8 cellular contexts compared by ENCODE assay signal in the genomic region with DNA sequence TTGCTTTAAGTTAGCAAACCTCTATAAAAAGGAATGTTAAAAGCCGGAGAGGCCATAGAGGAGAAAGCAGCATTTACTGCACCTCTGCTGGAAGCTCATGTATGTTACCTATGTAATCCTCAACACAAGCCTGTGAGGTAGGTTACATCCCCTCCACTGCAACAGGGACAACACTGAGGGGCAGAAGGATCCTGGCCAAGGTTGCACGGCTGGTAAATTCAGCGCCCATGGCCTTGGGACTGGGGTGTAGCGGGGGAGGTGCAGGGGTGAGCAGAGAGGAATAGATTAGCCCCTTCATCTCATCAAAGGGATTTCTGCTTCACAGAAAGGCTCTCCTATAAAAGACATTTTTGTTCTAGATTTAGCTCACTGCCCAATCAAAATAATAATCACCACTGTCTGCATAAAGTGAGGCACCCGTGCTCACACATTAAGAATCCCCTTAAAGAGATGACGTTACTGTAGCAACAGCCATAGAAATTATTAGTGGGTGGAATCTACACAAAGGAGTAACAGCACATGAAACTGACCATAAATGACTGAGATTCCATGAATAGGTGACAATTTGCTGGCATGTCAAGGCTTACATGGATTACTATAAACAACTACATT. TPM values are rescaled to one million over a fixed set of nuclear protein-coding genes. Genes with fewer than 3 reads are reported as not detected.
DNase-seq lines count a peak whose midpoint lies in the region; ATAC-seq and TF ChIP-seq lines count a peak whose summit lies in the region.

No MANE protein-coding gene starts in this region.

- H3K79me2 ChIP-seq in OCI-LY7 (ENCODE audit: insufficient read depth, low read depth, low read length), result peaks cover 13% of the 10 kb centered on the region; the same call in 1 of the 2 replicates
- H3K79me2 ChIP-seq in osteoblast (ENCODE audit: insufficient read depth, low read length), result peaks cover 73% of the 10 kb centered on the region

- peak overlapping the region; percentile 93 to 95 (median 93) for H3K27ac Mint-ChIP-seq in CD4-positive, CD25-positive, alpha-beta regulatory T cell
- no peak overlapping the region for H3K27ac Mint-ChIP-seq in endothelial cell (ENCODE audit: unreplicated experiment)

- no peak for TF ChIP-seq CTCF in OCI-LY7 (conservative IDR thresholded peaks at IDR 0.05; ENCODE audit: low read length)
- TF ChIP-seq CTCF in endothelial cell (IDR thresholded peaks at IDR 0.05; ENCODE audit: unreplicated experiment), result no peak
- no peak for TF ChIP-seq CTCF in osteoblast (IDR thresholded peaks at IDR 0.05; ENCODE audit: extremely low read depth, low read depth, low read length)

- no peak for DNase-seq in CD4-positive, CD25-positive, alpha-beta regulatory T cell
- DNase-seq in OCI-LY7 (ENCODE audit: low spot score), result no peak
- no peak for DNase-seq in endothelial cell (ENCODE audit: low spot score)
- DNase-seq in osteoblast (ENCODE audit: insufficient read length, low spot score, missing footprints), result peak; percentile 62
- no peak for DNase-seq in sciatic nerve (ENCODE audit: low spot score)
- DNase-seq in COLO668 (lab: John Stamatoyannopoulos, UW; ENCODE audit: unreplicated experiment), result no peak
- no peak for DNase-seq in cerebellar cortex (ENCODE audit: low spot score)

- H3K9me2 ChIP-seq in OCI-LY7 (ENCODE audit: insufficient read depth, low read length), result no peaks in the 10 kb centered on the region

- TSS peak; percentile 55 for BruUV-seq in OCI-LY7 (replicated peaks; lab: Mats Ljungman, UMichigan)

- H3K4me1 Mint-ChIP-seq in CD4-positive, CD25-positive, alpha-beta regulatory T cell, result peaks cover 32 to 78% (median 54%) of the 10 kb centered on the region in 4 donors
- peaks cover 44% of the 10 kb centered on the region for H3K4me1 Mint-ChIP-seq in endothelial cell (ENCODE audit: unreplicated experiment)

- intact Hi-C loops in OCI-LY7 (cut with micrococcal nuclease; ENCODE audit: unreplicated experiment) (no loop called here), sciatic nerve (cut with DNase I) (no loop called here)

- CTCF ChIA-PET in OCI-LY7 (lab: Charles Lee; ENCODE audit: unreplicated experiment), result no interaction called here

- no peak for ATAC-seq in CD4-positive, CD25-positive, alpha-beta regulatory T cell (ENCODE audit: low read depth in 2 of 2)
- ATAC-seq in sciatic nerve (no peak), HG03108 (IDR thresholded peaks at IDR 0.05; ENCODE audit: unreplicated experiment) (no peak)

- no peaks in the 10 kb centered on the region for H3K9me3 ChIP-seq in CD4-positive, CD25-positive, alpha-beta regulatory T cell (ENCODE audit: control insufficient read depth in 2 of 2, low read length in 2 of 2)
- no peaks in the 10 kb centered on the region for H3K9me3 ChIP-seq in OCI-LY7 (ENCODE audit: low read length)
- no peaks in the 10 kb centered on the region for H3K9me3 ChIP-seq in osteoblast (ENCODE audit: low read depth, low read length)

- peak overlapping the region; percentile 81 for H3K4me3 ChIP-seq in CD4-positive, CD25-positive, alpha-beta regulatory T cell (ENCODE audit: low read depth, low read length)
- H3K4me3 ChIP-seq in OCI-LY7 (ENCODE audit: low read depth, low read length, poor library complexity, severe bottlenecking), result peak overlapping the region; percentile 25
- H3K4me3 ChIP-seq in osteoblast (ENCODE audit: insufficient read depth, low read length), result peak overlapping the region; percentile 72

- H3K27me3 Mint-ChIP-seq in CD4-positive, CD25-positive, alpha-beta regulatory T cell, result peaks cover 9% of the 10 kb centered on the region
- H3K27me3 Mint-ChIP-seq in endothelial cell (ENCODE audit: unreplicated experiment), result peaks cover 2% of the 10 kb centered on the region

- H3K4me2 ChIP-seq in OCI-LY7 (ENCODE audit: low read length) (peak overlapping the region; percentile 67), osteoblast (ENCODE audit: insufficient read depth, low read length) (peak overlapping the region; percentile 79)

- H3K36me3 Mint-ChIP-seq in CD4-positive, CD25-positive, alpha-beta regulatory T cell, result peaks cover 4% of the 10 kb centered on the region
- peaks cover 4% of the 10 kb centered on the region for H3K36me3 Mint-ChIP-seq in endothelial cell (ENCODE audit: low read depth, unreplicated experiment)

- no peaks in the 10 kb centered on the region for H3K9me3 Mint-ChIP-seq in CD4-positive, CD25-positive, alpha-beta regulatory T cell
- no peaks in the 10 kb centered on the region for H3K9me3 Mint-ChIP-seq in endothelial cell (ENCODE audit: unreplicated experiment)

- H3K4me1 ChIP-seq in CD4-positive, CD25-positive, alpha-beta regulatory T cell (ENCODE audit: control insufficient read depth, insufficient read depth, low read length, poor library complexity, severe bottlenecking), result peaks cover 71% of the 10 kb centered on the region
- H3K4me1 ChIP-seq in OCI-LY7 (ENCODE audit: insufficient read depth, low read length, poor library complexity, severe bottlenecking) (peaks cover 25% of the 10 kb centered on the region), osteoblast (ENCODE audit: insufficient read depth, low read length) (peaks cover 37% of the 10 kb centered on the region)

- peak overlapping the region; percentile 78 for H3K27ac ChIP-seq in CD4-positive, CD25-positive, alpha-beta regulatory T cell (ENCODE audit: insufficient read depth, low read length, poor library complexity, severe bottlenecking)
- H3K27ac ChIP-seq in OCI-LY7 (ENCODE audit: low read depth, low read length, poor library complexity, severe bottlenecking) (no peak overlapping the region), osteoblast (ENCODE audit: low read depth, low read length) (no peak overlapping the region)

- POLR2A ChIA-PET in OCI-LY7 (lab: Charles Lee), result no interaction called here

- H2AFZ ChIP-seq in OCI-LY7 (ENCODE audit: low read length) (no peak overlapping the region), osteoblast (ENCODE audit: low read length) (no peak overlapping the region)

- peak overlapping the region; percentile 86 to 92 (median 89) for H3K4me3 Mint-ChIP-seq in CD4-positive, CD25-positive, alpha-beta regulatory T cell
- H3K4me3 Mint-ChIP-seq in endothelial cell (ENCODE audit: unreplicated experiment), result peak overlapping the region; percentile 48

- H3K27me3 ChIP-seq in CD4-positive, CD25-positive, alpha-beta regulatory T cell (ENCODE audit: control insufficient read depth, insufficient read depth, low read length), result no peaks in the 10 kb centered on the region
- H3K27me3 ChIP-seq in osteoblast (ENCODE audit: insufficient read depth, low read length), result no peaks in the 10 kb centered on the region

- peaks cover 11% of the 10 kb centered on the region; the same call in 1 of the 2 replicates for H4K20me1 ChIP-seq in OCI-LY7 (ENCODE audit: insufficient read depth, low read length)
- H4K20me1 ChIP-seq in osteoblast (ENCODE audit: insufficient read depth, low read length), result peaks cover 53% of the 10 kb centered on the region

- H3K36me3 ChIP-seq in CD4-positive, CD25-positive, alpha-beta regulatory T cell (ENCODE audit: control insufficient read depth, insufficient read depth, low read length), result no peaks in the 10 kb centered on the region
- H3K36me3 ChIP-seq in OCI-LY7 (ENCODE audit: insufficient read depth, low read length), result 0 out of 2 replicates have a peak, but pooled peaks cover 4% of the 10 kb centered on the region
- H3K36me3 ChIP-seq in osteoblast (ENCODE audit: insufficient read depth, low read length), result no peaks in the 10 kb centered on the region

RNA-seq across cellular contexts. Expression of gene ZCCHC14, which starts 3.3 kb away (rescaled TPM):
- total RNA-seq in CD4-positive, CD25-positive, alpha-beta regulatory T cell, result 33.7 TPM
- polyA plus RNA-seq in CD4-positive, CD25-positive, alpha-beta regulatory T cell, result 1 to 10 TPM; 1.6 to 2.2 (median 1.8) TPM
- total RNA-seq in OCI-LY7 (2014; rRNA removed; shearing (Covaris generic)), result 6.0 and 8.5 TPM in 2 replicates
- total RNA-seq in OCI-LY7 (2022) (17.1 and 19.6 TPM in 2 replicates), endothelial cell (ENCODE audit: unreplicated experiment) (50.4 TPM), osteoblast (36.9 and 41.8 TPM in 2 replicates), sciatic nerve (28.4 TPM)

Comparison
In these comparisons a context has a peak if more than half of its experiments do, and no peak if none do; other contexts are left out.
1. H3K4me3 ChIP-seq: peak in every context shown above with its lines; median percentile 81 in CD4-positive, CD25-positive, alpha-beta regulatory T cell; 72 in osteoblast; 25 in OCI-LY7.